ENCODE assay signal across 17 cellular contexts in genomic region chr1:154993572-154994268, GRCh38. TPM values are rescaled to one million over a fixed set of nuclear protein-coding genes. Genes with fewer than 3 reads are reported as not detected.
A peak's percentile ranks its signal among the peaks of the same experiment; 100 is the strongest.
DNase-seq lines count a peak whose midpoint lies in the region; ATAC-seq and TF ChIP-seq lines count a peak whose summit lies in the region.
"Had no signal": no experiment of that assay in that cellular context is flagged by ENCODE, and none has a peak within 500 bp of the region (broad histone marks: within the 10 kb centered on the region; RNA-seq: fewer than 3 reads in every experiment).

LENEP (plus strand) TSS chr1:154993586; CDS start chr1:154993608, 22 bp downstream.

- H3K36me3 ChIP-seq in BLaER1 treated with 17β-estradiol and CSF1 and Interleukin-3, amounts not matched to agents 10 nM and 100 nM = peaks cover 22 to 40% (median 30%) of the 10 kb centered on the region in 11 experiments
- H3K36me3 ChIP-seq in IMR-90 (ENCODE audit: control insufficient read depth, insufficient read depth, low read length) = peaks cover 16% of the 10 kb centered on the region

- no peaks in the 10 kb centered on the region for H3K9me3 Mint-ChIP-seq in activated T-helper 17 cell treated with anti-CD3 and anti-CD28 coated beads, Interleukin-2, amount 50 U/mL, for 72 hours
- no peaks in the 10 kb centered on the region for H3K9me3 Mint-ChIP-seq in neural crest cell
- H3K9me3 Mint-ChIP-seq in stimulated activated naive CD8-positive, alpha-beta T cell treated with anti-CD3 and anti-CD28 coated beads, Interleukin-15, amount 100 ng/mL, for 72 hours = no peaks in the 10 kb centered on the region
- H3K9me3 Mint-ChIP-seq: activated naive CD4-positive, alpha-beta T cell treated with anti-CD3 and anti-CD28 coated beads, Interleukin-2, amount 50 U/mL, for 24 hours; CD4-positive, alpha-beta T cell; central memory CD8-positive, alpha-beta T cell had no signal

- H4K91ac ChIP-seq in IMR-90 (ENCODE audit: insufficient read depth, low read depth, low read length) = no peak within 1 kb of the TSS

- DNase-seq in IMR-90 = no peak
- no peak for DNase-seq in neural crest cell (ENCODE audit: low read depth, low spot score)
- no peak for DNase-seq in stimulated activated naive CD8-positive, alpha-beta T cell treated with anti-CD3 and anti-CD28 coated beads, Interleukin-15, amount 100 ng/mL, for 72 hours
- DNase-seq in activated CD4-positive, CD25-positive, alpha-beta regulatory T cell (lab: John Stamatoyannopoulos, UW) = no peak
- DNase-seq in GM19240 (ENCODE audit: insufficient read length, low spot score) = no peak
- DNase-seq: CD4-positive, alpha-beta T cell; NCI-H2029 treated with DMSO at 0.1 percent for 48 hours; NCI-H748 treated with DMSO at 0.1 percent for 48 hours; SIG-M5; stimulated activated CD4-positive, alpha-beta T cell treated with anti-CD3 and anti-CD28 coated beads, Interleukin-2, amount 100 ng/mL, for 48 hours had no signal

- dilution Hi-C loops in IMR-90 (cut with HindIII; ENCODE audit: low sequenced_read_pairs, unreplicated experiment) = no loop called here

- no peak within 1 kb of the TSS for H3K23ac ChIP-seq in IMR-90 (ENCODE audit: low read depth, low read length)

- peaks cover 7% of the 10 kb centered on the region for H3K9me1 ChIP-seq in IMR-90 (ENCODE audit: insufficient read depth, low read length)

- in situ Hi-C loops in IMR-90 (cut with MboI; ENCODE audit: low sequenced_read_pairs) = no loop called here

- H3K27me3 Mint-ChIP-seq in activated T-helper 17 cell treated with anti-CD3 and anti-CD28 coated beads, Interleukin-2, amount 50 U/mL, for 72 hours = no peaks in the 10 kb centered on the region
- no peaks in the 10 kb centered on the region for H3K27me3 Mint-ChIP-seq in neural crest cell (ENCODE audit: low read depth)
- H3K27me3 Mint-ChIP-seq in stimulated activated naive CD8-positive, alpha-beta T cell treated with anti-CD3 and anti-CD28 coated beads, Interleukin-15, amount 100 ng/mL, for 72 hours = peaks cover 37% of the 10 kb centered on the region
- H3K27me3 Mint-ChIP-seq: activated naive CD4-positive, alpha-beta T cell treated with anti-CD3 and anti-CD28 coated beads, Interleukin-2, amount 50 U/mL, for 24 hours; CD4-positive, alpha-beta T cell; central memory CD8-positive, alpha-beta T cell had no signal

- peak within 1 kb of the TSS; percentile 39 for H2AFZ ChIP-seq in IMR-90 (replicated peaks; ENCODE audit: low read length, poor library complexity)

- CTCF ChIA-PET in IMR-90 (lab: Yijun Ruan, JAX) = interaction anchor here (1.1 to 1.3 kb wide), 2 partner anchors 20 to 24 kb away, joined by 4 read pairs; no protein-coding TSS in a partner anchor

- peak within 1 kb of the TSS in 7 of 11 experiments; percentile 20 to 48 (median 33); a peak in 13 of 22 replicates for H3K27ac ChIP-seq in BLaER1 treated with 17β-estradiol and CSF1 and Interleukin-3, amounts not matched to agents 10 nM and 100 nM
- H3K27ac ChIP-seq in IMR-90 (ENCODE audit: insufficient read depth, low read length) = peak within 1 kb of the TSS; percentile 4; the same call in 1 of the 2 replicates
- H3K27ac ChIP-seq: heart left ventricle had no signal

- H3K18ac ChIP-seq in IMR-90 (ENCODE audit: low read depth, low read length) = no peak within 1 kb of the TSS

- peaks cover 56 to 76% (median 67%) of the 10 kb centered on the region in 10 experiments for H3K4me1 ChIP-seq in BLaER1 treated with 17β-estradiol and CSF1 and Interleukin-3, amounts not matched to agents 10 nM and 100 nM
- peaks cover 4% of the 10 kb centered on the region; the same call in 1 of the 2 replicates for H3K4me1 ChIP-seq in IMR-90 (ENCODE audit: control insufficient read depth, insufficient read depth, low read length)

- H2AK5ac ChIP-seq in IMR-90 (ENCODE audit: low read depth, low read length) = peak within 1 kb of the TSS; percentile 35

- no peak within 1 kb of the TSS for H2BK120ac ChIP-seq in IMR-90 (ENCODE audit: low read depth, low read length)

- 0 out of 2 replicates have a peak within 1 kb of the TSS, but pooled peaks have one; percentile 8 for H2BK20ac ChIP-seq in IMR-90 (ENCODE audit: low read depth, low read length)

- H3K56ac ChIP-seq in IMR-90 (ENCODE audit: extremely low read depth, insufficient read depth, low read length) = no peak within 1 kb of the TSS

- H2BK5ac ChIP-seq in IMR-90 (ENCODE audit: low read depth, low read length, poor library complexity, severe bottlenecking) = no peak within 1 kb of the TSS

- peak within 1 kb of the TSS; percentile 91 for H2AK9ac ChIP-seq in IMR-90 (replicated peaks; ENCODE audit: low read depth, low read length, poor library complexity)

- no peak for TF ChIP-seq POLR2A in IMR-90 (IDR thresholded peaks at IDR 0.05; ENCODE audit: low read depth, low read length)

- peaks cover 12 to 23% of the 10 kb centered on the region in 2 experiments for H3K79me1 ChIP-seq in IMR-90 (ENCODE audit: low read depth in 1 of 2, low read length in 2 of 2)

- no peak within 1 kb of the TSS for H3K4me3 ChIP-seq in BLaER1 treated with 17β-estradiol and CSF1 and Interleukin-3, amounts not matched to agents 10 nM and 100 nM
- H3K4me3 ChIP-seq in IMR-90 (ENCODE audit: insufficient read depth, low read depth, low read length) = no peak within 1 kb of the TSS
- H3K4me3 ChIP-seq: heart left ventricle had no signal

- ATAC-seq in IMR-90 (ENCODE audit: low read depth) (no peak), HG02938 (IDR thresholded peaks at IDR 0.05; ENCODE audit: unreplicated experiment) (no peak)
- no peak for ATAC-seq in activated T-helper 17 cell treated with anti-CD3 and anti-CD28 coated beads, Interleukin-2, amount 50 U/mL, for 72 hours (replicated peaks)
- no peak for ATAC-seq in stimulated activated naive CD8-positive, alpha-beta T cell treated with anti-CD3 and anti-CD28 coated beads, Interleukin-15, amount 100 ng/mL, for 72 hours

- H3K14ac ChIP-seq in IMR-90 (replicated peaks; ENCODE audit: low read depth, low read length) = no peak within 1 kb of the TSS

- H2BK15ac ChIP-seq in IMR-90 (ENCODE audit: low read depth, low read length) = no peak within 1 kb of the TSS

- peak within 1 kb of the TSS in 1 of 2 experiments; percentile 40; a peak in 2 of 4 replicates for H4K8ac ChIP-seq in IMR-90 (ENCODE audit: low read depth in 2 of 2, low read length in 2 of 2)

- H3K27me3 ChIP-seq in BLaER1 treated with 17β-estradiol and CSF1 and Interleukin-3, amounts not matched to agents 10 nM and 100 nM = no peaks in the 10 kb centered on the region
- H3K27me3 ChIP-seq in IMR-90 (ENCODE audit: control insufficient read depth, insufficient read depth, low read length) = no peaks in the 10 kb centered on the region
- H3K27me3 ChIP-seq: heart left ventricle had no signal

- H4K20me1 ChIP-seq in BLaER1 treated with 17β-estradiol and CSF1 and Interleukin-3, amounts not matched to agents 10 nM and 100 nM = peaks cover 0 to 28% (median 21%) of the 10 kb centered on the region in 11 experiments; a peak in 18 of 22 replicates
- H4K20me1 ChIP-seq in IMR-90 (ENCODE audit: insufficient read depth, low read length) = peaks cover 8% of the 10 kb centered on the region; the same call in 1 of the 2 replicates

- peak within 1 kb of the TSS; percentile 42 to 100 (median 59) for H3K4me2 ChIP-seq in BLaER1 treated with 17β-estradiol and CSF1 and Interleukin-3, amounts not matched to agents 10 nM and 100 nM
- H3K4me2 ChIP-seq in IMR-90 (ENCODE audit: low read depth, low read length) = no peak within 1 kb of the TSS

- TF ChIP-seq RAD21 in IMR-90 (IDR thresholded peaks at IDR 0.05; ENCODE audit: low read length) = no peak

- H3K4me3 Mint-ChIP-seq in activated T-helper 17 cell treated with anti-CD3 and anti-CD28 coated beads, Interleukin-2, amount 50 U/mL, for 72 hours = no peak within 1 kb of the TSS
- peak within 1 kb of the TSS; percentile 68 for H3K4me3 Mint-ChIP-seq in neural crest cell
- H3K4me3 Mint-ChIP-seq in stimulated activated naive CD8-positive, alpha-beta T cell treated with anti-CD3 and anti-CD28 coated beads, Interleukin-15, amount 100 ng/mL, for 72 hours = no peak within 1 kb of the TSS
- H3K4me3 Mint-ChIP-seq: activated naive CD4-positive, alpha-beta T cell treated with anti-CD3 and anti-CD28 coated beads, Interleukin-2, amount 50 U/mL, for 24 hours; CD4-positive, alpha-beta T cell; central memory CD8-positive, alpha-beta T cell had no signal

- no peak for TF ChIP-seq CTCF in IMR-90 (conservative IDR thresholded peaks at IDR 0.05; ENCODE audit: low read depth, low read length)
- no peak for TF ChIP-seq CTCF in neural crest cell (conservative IDR thresholded peaks at IDR 0.05)

- intact Hi-C loops in IMR-90 (cut with micrococcal nuclease) = no loop called here

- WGBS in IMR-90 (ENCODE audit: extremely low coverage in 2 of 2, insufficient read length in 1 of 2), 2 experiments = no CpG with 5 or more reads among the region's 8 CpGs

- H3K4me1 Mint-ChIP-seq in activated T-helper 17 cell treated with anti-CD3 and anti-CD28 coated beads, Interleukin-2, amount 50 U/mL, for 72 hours = peaks cover 31% of the 10 kb centered on the region
- H3K4me1 Mint-ChIP-seq in neural crest cell = peaks cover 9% of the 10 kb centered on the region
- peaks cover 45% of the 10 kb centered on the region for H3K4me1 Mint-ChIP-seq in stimulated activated naive CD8-positive, alpha-beta T cell treated with anti-CD3 and anti-CD28 coated beads, Interleukin-15, amount 100 ng/mL, for 72 hours

- H3K36me3 Mint-ChIP-seq in activated T-helper 17 cell treated with anti-CD3 and anti-CD28 coated beads, Interleukin-2, amount 50 U/mL, for 72 hours (ENCODE audit: low read depth) = peaks cover 37% of the 10 kb centered on the region
- H3K36me3 Mint-ChIP-seq in neural crest cell (ENCODE audit: low read depth) = peaks cover 7% of the 10 kb centered on the region

- peak within 1 kb of the TSS; percentile 72 for H3K4ac ChIP-seq in IMR-90 (ENCODE audit: low read depth, low read length)

- peak within 1 kb of the TSS; percentile 10; the same call in 1 of the 2 replicates for H4K5ac ChIP-seq in IMR-90 (ENCODE audit: low read depth, low read length)

- POLR2A ChIA-PET in IMR-90 (lab: Charles Lee; ENCODE audit: unreplicated experiment) = interaction anchor here (1.0 kb wide), 1 partner anchor 20 kb away, joined by 3 read pairs; no protein-coding TSS in a partner anchor

- H3K9me3 ChIP-seq in BLaER1 treated with 17β-estradiol and CSF1 and Interleukin-3, amounts not matched to agents 10 nM and 100 nM (replicated peaks in 1 of 11) = no peaks in the 10 kb centered on the region
- no peaks in the 10 kb centered on the region for H3K9me3 ChIP-seq in IMR-90 (ENCODE audit: control insufficient read depth, insufficient read depth, low read length)
- H3K9me3 ChIP-seq: heart left ventricle had no signal

- BruUV-seq in IMR-90 (replicated peaks; lab: Mats Ljungman, UMichigan) = no TSS peak

- H3K27ac Mint-ChIP-seq in activated T-helper 17 cell treated with anti-CD3 and anti-CD28 coated beads, Interleukin-2, amount 50 U/mL, for 72 hours = peak within 1 kb of the TSS; percentile 71
- no peak within 1 kb of the TSS for H3K27ac Mint-ChIP-seq in neural crest cell (ENCODE audit: unreplicated experiment)
- no peak within 1 kb of the TSS for H3K27ac Mint-ChIP-seq in stimulated activated naive CD8-positive, alpha-beta T cell treated with anti-CD3 and anti-CD28 coated beads, Interleukin-15, amount 100 ng/mL, for 72 hours
- H3K27ac Mint-ChIP-seq: activated naive CD4-positive, alpha-beta T cell treated with anti-CD3 and anti-CD28 coated beads, Interleukin-2, amount 50 U/mL, for 24 hours; CD4-positive, alpha-beta T cell had no signal

- H3K9ac ChIP-seq in BLaER1 treated with 17β-estradiol and CSF1 and Interleukin-3, amounts not matched to agents 10 nM and 100 nM = peak within 1 kb of the TSS in 6 of 11 experiments; percentile 3 to 44 (median 22); a peak in 7 of 22 replicates
- no peak within 1 kb of the TSS for H3K9ac ChIP-seq in IMR-90 (ENCODE audit: low read depth, low read length)

RNA-seq across cellular contexts. Expression of gene LENEP, which starts in this region (rescaled TPM):
- total RNA-seq in IMR-90 (2012; rRNA removed) (not detected in 2 replicates), neural crest cell (1.9 and 2.5 TPM in 2 replicates)
- not detected in 2 replicates for polyA plus RNA-seq in IMR-90 (2012; rRNA removed)
- polyA plus RNA-seq in IMR-90 (2012; cell fraction: cytosol; rRNA removed) = not detected in 2 replicates
- not detected in 2 replicates for polyA plus RNA-seq in IMR-90 (2012; cell fraction: nucleus; rRNA removed; ENCODE audit: low replicate concordance)
- under 1 TPM; 0.77 to 0.97 TPM for total RNA-seq in activated T-helper 17 cell treated with anti-CD3 and anti-CD28 coated beads, Interleukin-2, amount 50 U/mL, for 72 hours
- total RNA-seq: CD4-positive, alpha-beta T cell; epithelial cell of proximal tubule; heart left ventricle had no signal
- polyA plus RNA-seq: heart left ventricle had no signal
